21 cellular contexts compared by ENCODE assay signal in the genomic region with DNA sequence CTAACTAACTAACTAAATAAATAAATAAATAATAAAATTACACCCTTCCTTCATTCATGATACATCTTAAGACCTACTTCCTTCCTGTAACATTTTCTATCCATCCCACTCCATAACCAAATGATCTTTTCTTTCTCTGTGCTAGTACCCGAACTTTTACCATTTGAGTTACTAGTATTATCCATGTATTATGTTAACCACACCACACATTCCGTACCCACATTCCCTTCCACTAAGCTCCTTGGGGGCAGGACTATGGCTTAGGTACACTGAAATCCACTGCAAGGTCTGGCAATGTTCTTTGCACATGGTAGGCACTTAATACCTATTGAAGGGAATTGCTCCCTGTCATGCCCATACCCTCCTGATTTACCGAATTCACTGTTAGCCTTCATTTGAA. TPM values are rescaled to one million over a fixed set of nuclear protein-coding genes. Genes with fewer than 3 reads are reported as not detected.
DNase-seq lines count a peak whose midpoint lies in the region; FAIRE-seq and TF ChIP-seq lines count a peak whose summit lies in the region.
"Had no signal": no experiment of that assay in that cellular context is flagged by ENCODE, and none has a peak within 500 bp of the region (broad histone marks: within the 10 kb centered on the region; RNA-seq: fewer than 3 reads in every experiment).

No MANE protein-coding gene starts in this region.

- CTCF ChIA-PET in endothelial cell of umbilical vein (lab: Charles Lee): interaction anchor here (0.6 to 3.2 kb wide), 2 partner anchors 11 to 42 kb away, joined by 3 to 10 read pairs; no protein-coding TSS in a partner anchor

- H3K9me3 ChIP-seq in endothelial cell of umbilical vein (replicated peaks; ENCODE audit: control insufficient read depth, insufficient read depth, low read length) (no peaks in the 10 kb centered on the region), tibial nerve (no peaks in the 10 kb centered on the region), small intestine (ENCODE audit: control insufficient read depth, low read depth) (no peaks in the 10 kb centered on the region)
- H3K9me3 ChIP-seq: Caco-2 had no signal

- POLR2A ChIA-PET in endothelial cell of umbilical vein (lab: Charles Lee): no interaction called here

- peak overlapping the region; percentile 90 for H3K27ac ChIP-seq in ACC112 (ENCODE audit: low read depth, low read length)
- peak overlapping the region; percentile 59 for H3K27ac ChIP-seq in brain microvascular endothelial cell
- peak overlapping the region; percentile 66 for H3K27ac ChIP-seq in endothelial cell of umbilical vein (ENCODE audit: insufficient read depth, low read depth, low read length)
- H3K27ac ChIP-seq in tibial nerve: no peak overlapping the region
- H3K27ac ChIP-seq in small intestine (ENCODE audit: low read depth in 1 of 2, low read length in 1 of 2): no peak overlapping the region
- H3K27ac ChIP-seq: 22Rv1; BLaER1 treated with 17β-estradiol and CSF1 and Interleukin-3, amounts not matched to agents 10 nM and 100 nM; C4-2B had no signal

- FAIRE-seq in endothelial cell of umbilical vein (lab: Jason Lieb, UNC) (no peak), small intestine (lab: Jason Lieb, UNC) (no peak)
- FAIRE-seq: A204.1, D721Med, G401.6, GM12891, GM19239 had no signal

- H3K4me2 ChIP-seq in endothelial cell of umbilical vein (ENCODE audit: insufficient read depth, low read length): peak overlapping the region; percentile 88
- H3K4me2 ChIP-seq: BLaER1 treated with 17β-estradiol and CSF1 and Interleukin-3, amounts not matched to agents 10 nM and 100 nM had no signal

- H3K36me3 ChIP-seq in ACC112 (ENCODE audit: insufficient read depth, low read length): no peaks in the 10 kb centered on the region
- no peaks in the 10 kb centered on the region for H3K36me3 ChIP-seq in brain microvascular endothelial cell (replicated peaks)
- no peaks in the 10 kb centered on the region for H3K36me3 ChIP-seq in endothelial cell of umbilical vein (ENCODE audit: control insufficient read depth in 2 of 2, extremely low read depth in 1 of 2, insufficient read depth in 2 of 2, low read length in 2 of 2)
- no peaks in the 10 kb centered on the region for H3K36me3 ChIP-seq in tibial nerve
- no peaks in the 10 kb centered on the region for H3K36me3 ChIP-seq in small intestine (ENCODE audit: control insufficient read depth in 2 of 2, insufficient read depth in 2 of 2, low read length in 2 of 2)

- H3K27me3 ChIP-seq in ACC112 (ENCODE audit: insufficient read depth, low read length) (no peaks in the 10 kb centered on the region), brain microvascular endothelial cell (replicated peaks) (no peaks in the 10 kb centered on the region), endothelial cell of umbilical vein (ENCODE audit: control insufficient read depth in 2 of 2, insufficient read depth in 2 of 2, low read length in 2 of 2) (no peaks in the 10 kb centered on the region), tibial nerve (no peaks in the 10 kb centered on the region), small intestine (ENCODE audit: control insufficient read depth in 2 of 2, insufficient read depth in 2 of 2, low read length in 2 of 2) (no peaks in the 10 kb centered on the region)
- H3K27me3 ChIP-seq: BLaER1 treated with 17β-estradiol and CSF1 and Interleukin-3, amounts not matched to agents 10 nM and 100 nM had no signal

- H3K4me1 ChIP-seq in ACC112 (ENCODE audit: control insufficient read depth, insufficient read depth, low read length, unreplicated experiment) (peaks cover 41% of the 10 kb centered on the region), endothelial cell of umbilical vein (ENCODE audit: control insufficient read depth, extremely low read depth, insufficient read depth, low read length) (peaks cover 23% of the 10 kb centered on the region), tibial nerve (peaks cover 0 to 39% (median 4%) of the 10 kb centered on the region in 4 donors), small intestine (ENCODE audit: control insufficient read depth in 2 of 2, insufficient read depth in 1 of 2, low read depth in 1 of 2, low read length in 1 of 2) (peaks cover 0 to 3% of the 10 kb centered on the region in 2 donors)

- WGBS in tibial nerve, 2 donors: 97 to 98% methylated on average over 3 of the region's 3 CpGs
- WGBS in small intestine, 3 donors: 96 to 97% (median 97%) methylated on average over 3 of the region's 3 CpGs

- intact Hi-C loops in endothelial cell of umbilical vein (cut with micrococcal nuclease): no loop called here

- no peak overlapping the region for H3K9ac ChIP-seq in endothelial cell of umbilical vein (replicated peaks; ENCODE audit: extremely low read depth, insufficient read depth, low read length)
- H3K9ac ChIP-seq: BLaER1 treated with 17β-estradiol and CSF1 and Interleukin-3, amounts not matched to agents 10 nM and 100 nM had no signal

- TF ChIP-seq POLR2A in endothelial cell of umbilical vein (IDR thresholded peaks at IDR 0.05; ENCODE audit: low read depth, low read length) (no peak), tibial nerve (IDR thresholded peaks at IDR 0.05) (no peak)

- H4K20me1 ChIP-seq in endothelial cell of umbilical vein (replicated peaks; ENCODE audit: control insufficient read depth, extremely low read depth, insufficient read depth, low read length): no peaks in the 10 kb centered on the region

- in situ Hi-C loops in brain microvascular endothelial cell (cut with HindIII; ENCODE audit: low pct_ligation_motif_present, low sequenced_read_pairs): no loop called here

- TF ChIP-seq CTCF in brain microvascular endothelial cell (IDR thresholded peaks at IDR 0.05; ENCODE audit: low read depth, low read length, missing control alignments) (no peak), endothelial cell of umbilical vein (IDR thresholded peaks at IDR 0.05; ENCODE audit: extremely low read depth in 1 of 2, insufficient read depth in 1 of 2, low read depth in 1 of 2, low read length in 2 of 2) (no peak), tibial nerve (IDR thresholded peaks at IDR 0.05) (no peak)

- H2AFZ ChIP-seq in ACC112 (ENCODE audit: low read length, unreplicated experiment) (no peak overlapping the region), endothelial cell of umbilical vein (ENCODE audit: low read depth, low read length) (no peak overlapping the region)

- DNase-seq in brain microvascular endothelial cell (no peak), endothelial cell of umbilical vein (ENCODE audit: low read depth, low spot score) (no peak), tibial nerve (ENCODE audit: low spot score in 2 of 2) (no peak), 8988T (no peak), small intestine (no peak)
- DNase-seq: AML-193; Caco-2; Calu3; CD4-positive, alpha-beta T cell; CD8-positive, alpha-beta T cell; DMS79 treated with DMSO at 0.1 percent for 48 hours; GF-D8 had no signal

- no peak for TF ChIP-seq EP300 in tibial nerve (IDR thresholded peaks at IDR 0.05)

- dilution Hi-C loops in endothelial cell of umbilical vein (cut with MboI; ENCODE audit: extremely low pct_ligation_motif_present, low sequenced_read_pairs): no loop called here

- H3K79me2 ChIP-seq in ACC112 (ENCODE audit: control insufficient read depth, insufficient read depth, low read length, unreplicated experiment) (peaks cover 92% of the 10 kb centered on the region), endothelial cell of umbilical vein (ENCODE audit: control insufficient read depth, insufficient read depth, low read length) (peaks cover 70% of the 10 kb centered on the region)

- BruUV-seq in endothelial cell of umbilical vein (replicated peaks; lab: Mats Ljungman, UMichigan): no TSS peak

- H3K9me1 ChIP-seq in endothelial cell of umbilical vein (replicated peaks; ENCODE audit: control insufficient read depth, extremely low read depth, insufficient read depth, low read length): no peaks in the 10 kb centered on the region

- peak overlapping the region; percentile 61; the same call in 1 of the 2 replicates for H3K4me3 ChIP-seq in ACC112 (ENCODE audit: low read depth, low read length)
- H3K4me3 ChIP-seq in brain microvascular endothelial cell (ENCODE audit: low read depth, low read length): no peak overlapping the region
- no peak overlapping the region for H3K4me3 ChIP-seq in endothelial cell of umbilical vein (replicated peaks in 1 of 3; ENCODE audit: insufficient read depth in 1 of 3, low read depth in 1 of 3, low read length in 3 of 3)
- H3K4me3 ChIP-seq in tibial nerve: no peak overlapping the region
- H3K4me3 ChIP-seq in small intestine (ENCODE audit: low read depth in 1 of 2, low read length in 2 of 2): no peak overlapping the region
- H3K4me3 ChIP-seq: BLaER1 treated with 17β-estradiol and CSF1 and Interleukin-3, amounts not matched to agents 10 nM and 100 nM had no signal

TF ChIP-seq in endothelial cell of umbilical vein, 7 proteins besides CTCF, POLR2A, EP300 and RAD21:
- TF ChIP-seq JUN (IDR thresholded peaks at IDR 0.05; ENCODE audit: borderline replicate concordance, insufficient read depth, insufficient read length, low read depth): no peak
- TF ChIP-seq MYC (IDR thresholded peaks at IDR 0.05; ENCODE audit: low read depth, low read length): no peak
- TF ChIP-seq POLR2AphosphoS5 (IDR thresholded peaks at IDR 0.05; ENCODE audit: insufficient read depth, low read depth, low read length): no peak
- no peak for TF ChIP-seq GATA2 (IDR thresholded peaks at IDR 0.05; ENCODE audit: insufficient read depth, insufficient read length, low read depth, low read length)
- TF ChIP-seq, protein P1, sequence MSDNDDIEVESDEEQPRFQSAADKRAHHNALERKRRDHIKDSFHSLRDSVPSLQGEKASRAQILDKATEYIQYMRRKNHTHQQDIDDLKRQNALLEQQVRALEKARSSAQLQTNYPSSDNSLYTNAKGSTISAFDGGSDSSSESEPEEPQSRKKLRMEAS (IDR thresholded peaks at IDR 0.05; ENCODE audit: insufficient read depth, insufficient read length): no peak
- TF ChIP-seq EZH2 (IDR thresholded peaks at IDR 0.05; ENCODE audit: borderline replicate concordance, low read depth, low read length, severe bottlenecking): no peak

RNA-seq across cellular contexts. Expression of a gene that starts 24.9 kb away (rescaled TPM):
- total RNA-seq in endothelial cell of umbilical vein (26.3 and 35.0 TPM in 2 replicates), tibial nerve (10 to 100 TPM; 31.0 to 66.0 (median 50.6) TPM)
- polyA plus RNA-seq in endothelial cell of umbilical vein (20.6 TPM in 2 replicates), small intestine (10 to 100 TPM; 18.7 to 21.9 (median 21.6) TPM)
- polyA plus RNA-seq in endothelial cell of umbilical vein (2011; cell fraction: cytosol; rRNA removed): 22.4 and 25.0 TPM in 2 replicates
- 42.7 and 49.2 TPM in 2 replicates for polyA plus RNA-seq in endothelial cell of umbilical vein (2011; cell fraction: nucleus; rRNA removed)
- polyA plus RNA-seq in endothelial cell of umbilical vein (2012): 19.1 and 26.8 TPM in 2 replicates
- polyA minus RNA-seq in endothelial cell of umbilical vein: 26.2 and 33.7 TPM in 2 replicates
- 12.3 TPM for polyA minus RNA-seq in endothelial cell of umbilical vein (2011; cell fraction: cytosol; rRNA and poly(A)+ RNA removed)
- polyA minus RNA-seq in endothelial cell of umbilical vein (2011; cell fraction: nucleus; rRNA and poly(A)+ RNA removed): 41.6 and 51.2 TPM in 2 replicates

Comparison
In these comparisons a context has a peak if more than half of its experiments do, and no peak if none do; other contexts are left out.
1. H3K27ac ChIP-seq: peak in ACC112 (single experiment), brain microvascular endothelial cell (single experiment) and endothelial cell of umbilical vein (single experiment); none in tibial nerve (0 of 4) and small intestine (0 of 2).